In the genomic region with DNA sequence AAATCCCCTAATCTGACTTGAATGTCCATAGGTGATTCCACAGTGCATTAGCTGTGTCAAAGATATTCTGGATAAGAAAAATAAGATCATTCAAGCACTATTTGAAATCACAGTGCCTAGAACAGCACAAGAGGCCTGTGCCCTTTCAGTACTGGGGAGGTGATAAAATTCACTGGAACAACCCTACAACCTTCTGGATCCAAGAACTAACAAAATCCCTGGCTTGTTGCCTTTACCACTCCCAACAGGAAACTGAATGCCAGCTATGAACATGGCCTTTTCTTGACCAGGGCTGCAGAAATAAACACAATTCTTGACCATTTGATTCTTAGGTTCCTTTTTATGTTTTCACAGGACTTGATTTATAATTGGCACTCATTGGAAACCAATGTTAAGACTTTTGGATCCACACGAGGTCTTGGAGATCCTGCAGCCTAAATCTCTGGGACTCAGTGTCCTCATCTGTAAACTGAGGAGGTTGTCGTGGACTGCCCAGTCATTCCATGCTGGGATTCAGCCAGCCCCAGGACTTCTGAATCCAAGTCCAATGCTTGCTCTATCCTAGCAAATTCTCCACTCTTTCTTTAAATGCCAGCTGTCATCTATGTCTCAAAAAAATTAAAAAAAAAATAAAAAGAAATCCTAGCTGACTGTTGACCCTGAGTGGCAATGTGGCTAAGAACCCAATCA, we compare ENCODE assay signal across 27 cellular contexts.
DNase-seq lines count a peak whose midpoint lies in the region; ATAC-seq and TF ChIP-seq lines count a peak whose summit lies in the region.
"Had no signal": no experiment of that assay in that cellular context is flagged by ENCODE, and none has a peak within 500 bp of the region (broad histone marks: within the 10 kb centered on the region; RNA-seq: fewer than 3 reads in every experiment).

No MANE protein-coding gene starts in this region.

- CTCF ChIA-PET in HEK293T (lab: Yijun Ruan, JAX), result interaction anchor here (0.9 kb wide), 1 partner anchor 8 kb away, joined by 3 read pairs; no protein-coding TSS in a partner anchor

- H3K4me1 ChIP-seq in right atrium auricular region (peaks cover 0 to 17% of the 10 kb centered on the region in 2 donors), gastrocnemius medialis (peaks cover 23% of the 10 kb centered on the region in 2 donors), upper lobe of right lung (peaks cover 9% of the 10 kb centered on the region)

- H3K27ac ChIP-seq in right atrium auricular region (peak overlapping the region; percentile 43 to 67), gastrocnemius medialis (peak overlapping the region; percentile 20 to 73 (median 66)), upper lobe of right lung (peak overlapping the region; percentile 28)
- H3K27ac ChIP-seq: epithelial cell of prostate, VCaP had no signal

- no peak for TF ChIP-seq CTCF in right atrium auricular region (IDR thresholded peaks at IDR 0.05)
- no peak for TF ChIP-seq CTCF in gastrocnemius medialis (IDR thresholded peaks at IDR 0.05 in 4 of 5, conservative IDR thresholded peaks at IDR 0.05 in 1 of 5)
- no peak for TF ChIP-seq CTCF in upper lobe of right lung (IDR thresholded peaks at IDR 0.05)

- DNase-seq in fibroblast of gingiva (ENCODE audit: low read depth), result peak; percentile 72
- no peak for DNase-seq in right atrium auricular region (ENCODE audit: low spot score)
- DNase-seq in gastrocnemius medialis, result peak; percentile 60 to 76
- DNase-seq in upper lobe of right lung, result no peak
- DNase-seq in HEK293T (ENCODE audit: extremely low spot score), result no peak
- no peak for DNase-seq in cerebellar cortex (ENCODE audit: low spot score)
- DNase-seq: activated CD4-positive, alpha-beta T cell treated with anti-CD3 and anti-CD28 coated beads for 36 hours; activated CD8-positive, alpha-beta T cell treated with anti-CD3 and anti-CD28 coated beads for 36 hours; activated naive CD4-positive, alpha-beta T cell treated with anti-CD3 and anti-CD28 coated beads, Interleukin-2, amount 10 ng/mL, durations not matched to agents 7 days and 5 days; amniotic stem cell; effector CD8-positive, alpha-beta T cell; left lung; midbrain; naive thymus-derived CD8-positive, alpha-beta T cell; NCI-H1092; NCI-H1694; occipital lobe; stimulated activated CD4-positive, alpha-beta T cell treated with anti-CD3 and anti-CD28 coated beads, Interleukin-1b, Interleukin-23, amount 100 ng/mL, for 48 hours; stimulated activated naive CD4-positive, alpha-beta T cell treated with Interleukin-2 at 50 U/mL for 16 hours; T1000 had no signal

- H3K9me3 ChIP-seq in right atrium auricular region (no peaks in the 10 kb centered on the region), gastrocnemius medialis (no peaks in the 10 kb centered on the region), upper lobe of right lung (no peaks in the 10 kb centered on the region)
- H3K9me3 ChIP-seq: left lung, thyroid gland had no signal

- H3K4me3 ChIP-seq in right atrium auricular region (no peak overlapping the region), gastrocnemius medialis (no peak overlapping the region), upper lobe of right lung (no peak overlapping the region)
- H3K4me3 ChIP-seq: GM12878, left lung, thyroid gland had no signal

- in situ Hi-C loops in gastrocnemius medialis (cut with MboI; ENCODE audit: low sequenced_read_pairs in 4 of 4), result no loop called here

- H3K27me3 ChIP-seq in right atrium auricular region (no peaks in the 10 kb centered on the region), gastrocnemius medialis (no peaks in the 10 kb centered on the region), upper lobe of right lung (no peaks in the 10 kb centered on the region)
- H3K27me3 ChIP-seq: left lung, thyroid gland had no signal

- POLR2A ChIA-PET in HEK293T (lab: Yijun Ruan, JAX), result no interaction called here

- intact Hi-C loops in gastrocnemius medialis (cut with DNase I; ENCODE audit: low total_unique reads), result no loop called here
- intact Hi-C loops in upper lobe of right lung (cut with DNase I), result no loop called here

- no peaks in the 10 kb centered on the region for H3K36me3 ChIP-seq in right atrium auricular region
- no peaks in the 10 kb centered on the region for H3K36me3 ChIP-seq in gastrocnemius medialis
- no peaks in the 10 kb centered on the region for H3K36me3 ChIP-seq in upper lobe of right lung
- H3K36me3 ChIP-seq: left lung, thyroid gland had no signal

- peak; percentile 85 to 90 for ATAC-seq in gastrocnemius medialis
- ATAC-seq in upper lobe of right lung, result no peak
- ATAC-seq in HG02981 (IDR thresholded peaks at IDR 0.05; ENCODE audit: unreplicated experiment), result no peak
- no peak for ATAC-seq in GM18858 (IDR thresholded peaks at IDR 0.05; ENCODE audit: unreplicated experiment)
- ATAC-seq: activated CD4-positive, alpha-beta T cell treated with anti-CD3 and anti-CD28 coated beads for 36 hours; activated CD8-positive, alpha-beta T cell treated with anti-CD3 and anti-CD28 coated beads for 36 hours; activated T-helper 17 cell treated with anti-CD3 and anti-CD28 coated beads, Interleukin-2, amount 50 U/mL, for 72 hours; GM12878; left lung; naive thymus-derived CD8-positive, alpha-beta T cell had no signal

- no peak for TF ChIP-seq POLR2A in gastrocnemius medialis (IDR thresholded peaks at IDR 0.05)

TF ChIP-seq in HEK293T, 16 proteins besides CTCF, POLR2A, EP300 and RAD21:
- TF ChIP-seq FOXM1 (IDR thresholded peaks at IDR 0.05; ENCODE audit: borderline replicate concordance) (no peak), SP1 (IDR thresholded peaks at IDR 0.05) (no peak), HDGF (IDR thresholded peaks at IDR 0.05; ENCODE audit: borderline replicate concordance) (no peak), TARDBP (IDR thresholded peaks at IDR 0.05) (no peak), SUZ12 (IDR thresholded peaks at IDR 0.05) (no peak), FOXA1 (IDR thresholded peaks at IDR 0.05) (no peak), CTBP1 (IDR thresholded peaks at IDR 0.05; ENCODE audit: borderline replicate concordance) (no peak), LEF1 (IDR thresholded peaks at IDR 0.05; ENCODE audit: borderline replicate concordance) (no peak), ARNT (IDR thresholded peaks at IDR 0.05) (no peak), BHLHE40 (IDR thresholded peaks at IDR 0.05; ENCODE audit: borderline replicate concordance) (no peak), L3MBTL2 (conservative IDR thresholded peaks at IDR 0.05) (no peak), ZNF384 (IDR thresholded peaks at IDR 0.05) (no peak), FOXK2 (IDR thresholded peaks at IDR 0.05) (no peak), ELF4 (IDR thresholded peaks at IDR 0.05) (no peak)
- TF ChIP-seq, protein P1, sequence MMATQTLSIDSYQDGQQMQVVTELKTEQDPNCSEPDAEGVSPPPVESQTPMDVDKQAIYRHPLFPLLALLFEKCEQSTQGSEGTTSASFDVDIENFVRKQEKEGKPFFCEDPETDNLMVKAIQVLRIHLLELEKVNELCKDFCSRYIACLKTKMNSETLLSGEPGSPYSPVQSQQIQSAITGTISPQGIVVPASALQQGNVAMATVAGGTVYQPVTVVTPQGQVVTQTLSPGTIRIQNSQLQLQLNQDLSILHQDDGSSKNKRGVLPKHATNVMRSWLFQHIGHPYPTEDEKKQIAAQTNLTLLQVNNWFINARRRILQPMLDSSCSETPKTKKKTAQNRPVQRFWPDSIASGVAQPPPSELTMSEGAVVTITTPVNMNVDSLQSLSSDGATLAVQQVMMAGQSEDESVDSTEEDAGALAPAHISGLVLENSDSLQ (IDR thresholded peaks at IDR 0.05), result no peak

Comparison
In these comparisons a context has a peak if more than half of its experiments do, and no peak if none do; other contexts are left out.
1. DNase-seq: peak in fibroblast of gingiva (single experiment) and gastrocnemius medialis (2 of 2); none in right atrium auricular region (single experiment), upper lobe of right lung (single experiment), HEK293T (single experiment) and cerebellar cortex (single experiment).
2. ATAC-seq: peak in gastrocnemius medialis (2 of 2); none in upper lobe of right lung (single experiment), HG02981 (single experiment) and GM18858 (single experiment).
3. Peak in every context shown above with its lines, with median percentiles within 50 percentile points of each other: H3K27ac ChIP-seq.